8 cellular contexts compared by ENCODE assay signal in the genomic region with DNA sequence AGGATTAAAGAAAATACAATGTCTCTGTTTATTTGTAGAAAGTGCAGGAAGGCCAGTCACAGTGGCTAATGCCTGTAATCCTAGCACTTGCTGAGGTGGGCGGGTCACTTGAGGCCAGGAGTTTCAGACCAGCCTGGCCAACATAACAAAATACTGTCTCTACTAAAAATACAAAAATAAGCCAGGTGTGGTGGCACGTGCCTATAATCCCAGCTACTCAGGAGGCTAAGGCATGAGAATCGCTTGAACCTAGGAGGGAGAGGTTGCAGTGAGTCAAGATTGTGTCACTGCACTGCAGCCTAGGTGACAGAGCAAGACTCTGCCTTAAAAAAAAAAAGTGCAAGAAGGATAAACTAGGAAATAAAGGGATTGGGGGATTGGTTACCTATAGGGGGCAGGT. TPM values are rescaled to one million over a fixed set of nuclear protein-coding genes. Genes with fewer than 3 reads are reported as not detected.
"Had no signal": no experiment of that assay in that cellular context is flagged by ENCODE, and none has a peak within 500 bp of the region (broad histone marks: within the 10 kb centered on the region; RNA-seq: fewer than 3 reads in every experiment).

No MANE protein-coding gene starts in this region.

RNA-seq across cellular contexts. Expression of a gene that starts 10.2 kb away (rescaled TPM):
- total RNA-seq: activated T-helper 17 cell treated with anti-CD3 and anti-CD28 coated beads, Interleukin-2, amount 50 U/mL, for 72 hours had no signal
- polyA plus RNA-seq: immature natural killer cell, SK-N-SH had no signal

RNA-seq across cellular contexts. Expression of a gene that starts 20.1 kb away (rescaled TPM):
- total RNA-seq: activated T-helper 17 cell treated with anti-CD3 and anti-CD28 coated beads, Interleukin-2, amount 50 U/mL, for 72 hours had no signal
- polyA plus RNA-seq: immature natural killer cell had no signal

RNA-seq across cellular contexts. Expression of a gene that starts 21.0 kb away (rescaled TPM):
- polyA plus RNA-seq: immature natural killer cell had no signal

RNA-seq across cellular contexts. Expression of a gene that starts 41.6 kb away (rescaled TPM):
- total RNA-seq: activated T-helper 17 cell treated with anti-CD3 and anti-CD28 coated beads, Interleukin-2, amount 50 U/mL, for 72 hours; endodermal cell; fibroblast of villous mesenchyme; lung; T-cell had no signal
- polyA plus RNA-seq: immature natural killer cell, SK-N-SH, small intestine had no signal
